Comparison of ENCODE assay signal across 9 cellular contexts in the genomic region with DNA sequence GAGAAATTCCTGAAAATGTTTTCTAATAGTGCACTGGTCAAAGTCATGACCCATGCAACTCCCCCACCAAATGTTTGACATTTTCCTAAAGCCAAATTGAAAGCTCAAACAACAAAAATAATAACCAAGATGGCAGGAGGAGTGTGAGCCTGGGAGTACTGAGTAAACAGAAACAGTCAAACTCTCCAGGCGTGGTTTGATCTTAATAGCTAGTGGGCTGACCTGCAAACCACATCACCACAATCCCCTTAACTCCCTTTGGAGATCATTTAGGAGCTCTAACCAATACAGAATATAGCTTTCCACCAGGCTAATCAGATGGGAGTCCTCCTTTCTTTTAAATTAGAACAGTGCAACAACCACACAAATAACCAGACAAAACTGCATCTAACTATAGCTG.
"Had no signal": no experiment of that assay in that cellular context is flagged by ENCODE, and none has a peak within 500 bp of the region (broad histone marks: within the 10 kb centered on the region; RNA-seq: fewer than 3 reads in every experiment).

No MANE protein-coding gene starts in this region.

- DNase-seq: activated CD4-positive, alpha-beta T cell treated with anti-CD3 and anti-CD28 coated beads, Interleukin-2, amount 50 U/mL, for 1 hour; activated CD4-positive, CD25-positive, alpha-beta regulatory T cell treated with anti-CD3 and anti-CD28 coated beads, Interleukin-2, amount 50 U/mL, for 72 hours; activated effector memory CD4-positive, alpha-beta T cell treated with anti-CD3 and anti-CD28 coated beads, Interleukin-2, amount 50 U/mL, for 16 hours; activated T-cell treated with anti-CD3 and anti-CD28 coated beads, Interleukin-2, amount 50 U/mL, for 72 hours; body of pancreas; left cardiac atrium; natural killer cell; nucleus accumbens; uterus had no signal
